23 cellular contexts compared by ENCODE assay signal in genomic region chr6:154394571-154394970, GRCh38.
"Had no signal": no experiment of that assay in that cellular context is flagged by ENCODE, and none has a peak within 500 bp of the region (broad histone marks: within the 10 kb centered on the region; RNA-seq: fewer than 3 reads in every experiment).

No MANE protein-coding gene starts in this region.

- ATAC-seq: activated CD4-positive, alpha-beta T cell treated with anti-CD3 and anti-CD28 coated beads for 36 hours; activated CD8-positive, alpha-beta T cell treated with anti-CD3 and anti-CD28 coated beads for 36 hours; PC-3; T-helper 17 cell had no signal

- H3K4me1 ChIP-seq: breast epithelium had no signal

- FAIRE-seq: RCC 7860 had no signal

- H3K9me3 ChIP-seq: breast epithelium, MG63, SJSA1 had no signal

- H3K4me3 ChIP-seq: breast epithelium, MG63, SJSA1 had no signal

- H3K27ac ChIP-seq: breast epithelium, SJSA1, VCaP had no signal

- DNase-seq: activated CD4-positive, alpha-beta T cell treated with anti-CD3 and anti-CD28 coated beads for 36 hours; activated CD4-positive, CD25-positive, alpha-beta regulatory T cell; activated CD8-positive, alpha-beta memory T cell treated with anti-CD3 and anti-CD28 coated beads, Interleukin-2, amount 50 U/mL, for 4 hours; activated CD8-positive, alpha-beta T cell treated with anti-CD3 and anti-CD28 coated beads for 36 hours; activated naive CD4-positive, alpha-beta T cell treated with anti-CD3 and anti-CD28 coated beads, Interleukin-2, amount 50 U/mL, for 16 hours; activated T-cell treated with anti-CD3 and anti-CD28 coated beads, Interleukin-2, amount 50 U/mL, for 1 hour; aorta; central memory CD4-positive, alpha-beta T cell; MG63; MV-4-11; NCI-H1092 treated with DMSO at 0.1 percent for 48 hours; NCI-H1417 treated with DMSO at 0.1 percent for 48 hours; NCI-H1694 treated with DMSO at 0.1 percent for 48 hours; NCI-H2081; NCI-H510A treated with DMSO at 0.1 percent for 48 hours; NCI-H69; PC-3; SHP77; T-helper 17 cell had no signal

- H3K27me3 ChIP-seq: breast epithelium, MG63, SJSA1 had no signal

- H3K36me3 ChIP-seq: breast epithelium, MG63, SJSA1 had no signal
